14 cellular contexts compared by ENCODE assay signal in the genomic region with DNA sequence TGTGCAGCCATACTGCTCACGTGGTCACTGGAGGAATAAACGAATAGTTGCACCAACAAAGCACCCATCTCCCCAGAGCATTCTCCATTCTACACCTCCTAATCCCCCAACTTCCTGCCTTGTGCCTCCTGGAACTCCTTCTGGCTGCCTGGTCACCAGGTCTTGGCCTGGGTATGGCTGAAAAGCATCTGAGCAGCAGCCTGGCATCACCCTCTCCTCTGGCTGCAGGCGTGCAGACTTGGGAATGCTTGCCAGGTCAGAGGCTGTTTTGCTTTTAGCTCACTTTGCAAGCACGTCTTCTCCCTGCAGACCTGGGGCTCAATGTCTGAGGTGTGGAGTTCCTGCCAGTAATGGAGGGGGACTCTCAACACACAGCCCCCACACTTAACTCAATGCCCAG. TPM values are rescaled to one million over a fixed set of nuclear protein-coding genes. Genes with fewer than 3 reads are reported as not detected.
DNase-seq lines count a peak whose midpoint lies in the region; ATAC-seq and TF ChIP-seq lines count a peak whose summit lies in the region.
"Had no signal": no experiment of that assay in that cellular context is flagged by ENCODE, and none has a peak within 500 bp of the region (broad histone marks: within the 10 kb centered on the region; RNA-seq: fewer than 3 reads in every experiment).

No MANE protein-coding gene starts in this region.

- H3K4me1 ChIP-seq in lower lobe of right lung = no peaks in the 10 kb centered on the region

- DNase-seq in left ventricle myocardium superior (no peak), Right ventricle myocardium inferior (ENCODE audit: missing footprints) (no peak), lower lobe of right lung (peak; percentile 3), occipital lobe (lab: John Stamatoyannopoulos, UW) (no peak), dedifferentiated amniotic fluid mesenchymal stem cell (ENCODE audit: extremely low spot score) (no peak)
- DNase-seq: NCI-H1105 treated with DMSO at 0.1 percent for 48 hours, NCI-H1930, NCI-H526 treated with DMSO at 0.1 percent for 48 hours, RPMI8226, T-helper 1 cell had no signal

- TF ChIP-seq CTCF in lower lobe of right lung (IDR thresholded peaks at IDR 0.05) = no peak

- no peaks in the 10 kb centered on the region for H3K36me3 ChIP-seq in KOPT-K1 (ENCODE audit: insufficient read depth, low read length)
- no peaks in the 10 kb centered on the region for H3K36me3 ChIP-seq in lower lobe of right lung

- H3K9me3 ChIP-seq in KOPT-K1 (ENCODE audit: insufficient read depth, low read length, poor library complexity, severe bottlenecking) (no peaks in the 10 kb centered on the region), lower lobe of right lung (no peaks in the 10 kb centered on the region)

- intact Hi-C loops in left ventricle myocardium superior (cut with micrococcal nuclease) (no loop called here), Right ventricle myocardium inferior (cut with DNase I) (no loop called here), lower lobe of right lung (cut with DNase I) (no loop called here)

- H3K27ac ChIP-seq in KOPT-K1 (ENCODE audit: low read depth, low read length, poor library complexity, severe bottlenecking) = peak overlapping the region; percentile 82
- no peak overlapping the region for H3K27ac ChIP-seq in lower lobe of right lung

- peaks cover 8% of the 10 kb centered on the region for H3K27me3 ChIP-seq in lower lobe of right lung (ENCODE audit: low read depth)

- H3K4me3 ChIP-seq in lower lobe of right lung = no peak overlapping the region
- H3K4me3 ChIP-seq: GM12878, K562 had no signal

- ATAC-seq in left ventricle myocardium superior (peak; percentile 72), Right ventricle myocardium inferior (no peak), lower lobe of right lung (no peak), GM18867 (IDR thresholded peaks at IDR 0.05; ENCODE audit: unreplicated experiment) (no peak)
- ATAC-seq: GM12878, K562 had no signal

RNA-seq across cellular contexts. Expression of a gene that starts 33.3 kb away (rescaled TPM):
- total RNA-seq in left ventricle myocardium superior = 29.2 TPM
- 23.5 TPM for total RNA-seq in Right ventricle myocardium inferior
- 4.3 TPM for total RNA-seq in lower lobe of right lung
- total RNA-seq in occipital lobe = 11.4 TPM

RNA-seq across cellular contexts. Expression of a gene that starts 54.9 kb away (rescaled TPM):
- total RNA-seq in left ventricle myocardium superior (2.1 TPM), Right ventricle myocardium inferior (1.1 TPM), lower lobe of right lung (4.9 TPM), occipital lobe (9.8 TPM)
- total RNA-seq: GM12878, K562 had no signal
